In the genomic region with DNA sequence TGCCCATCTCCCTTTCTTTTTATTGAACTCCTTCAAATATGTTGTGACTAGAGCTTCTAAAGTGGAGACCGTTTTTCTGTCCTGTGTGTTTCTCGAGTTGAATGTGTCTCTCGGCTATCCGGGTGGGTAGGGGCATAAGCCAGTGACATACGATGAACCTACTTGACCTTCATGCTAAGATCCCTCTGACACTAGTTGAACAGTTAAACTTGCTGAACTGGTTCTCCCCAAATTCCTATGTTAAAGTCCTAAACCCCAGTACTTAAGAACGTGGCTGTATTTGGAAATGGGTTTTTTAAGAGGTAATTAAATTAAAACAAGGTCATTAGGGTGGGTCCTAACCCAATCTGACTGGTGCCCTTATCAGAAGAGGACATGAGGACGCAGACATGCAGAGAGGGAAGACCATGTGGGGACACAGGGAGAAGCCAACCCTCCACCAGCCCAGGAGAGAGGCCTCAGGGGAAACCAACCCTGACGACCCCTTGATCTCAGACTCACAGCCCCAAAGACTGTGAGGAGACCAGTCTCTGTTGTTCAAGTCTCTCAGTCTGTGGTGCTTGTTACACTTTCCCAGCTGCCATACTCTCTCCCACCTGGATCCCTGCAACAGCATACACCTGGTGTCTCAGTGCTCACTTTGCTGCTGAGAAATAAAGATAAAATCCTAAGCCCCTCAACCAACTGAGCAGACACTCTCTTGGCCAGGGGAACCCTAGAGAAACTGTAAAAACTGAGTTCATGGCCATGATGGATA, we compare ENCODE assay signal across 14 cellular contexts.
DNase-seq lines count a peak whose midpoint lies in the region; ATAC-seq and TF ChIP-seq lines count a peak whose summit lies in the region.
"Had no signal": no experiment of that assay in that cellular context is flagged by ENCODE, and none has a peak within 500 bp of the region (broad histone marks: within the 10 kb centered on the region; RNA-seq: fewer than 3 reads in every experiment).

No MANE protein-coding gene starts in this region.

- no peaks in the 10 kb centered on the region for H3K79me2 ChIP-seq in OCI-LY3 (ENCODE audit: low read length)

- H3K9me3 ChIP-seq in CD4-positive, CD25-positive, alpha-beta regulatory T cell (ENCODE audit: control insufficient read depth in 2 of 2, low read length in 2 of 2): no peaks in the 10 kb centered on the region
- no peaks in the 10 kb centered on the region for H3K9me3 ChIP-seq in OCI-LY3 (ENCODE audit: insufficient read depth, low read length)
- H3K9me3 ChIP-seq in esophagus squamous epithelium: no peaks in the 10 kb centered on the region
- H3K9me3 ChIP-seq: stomach had no signal

- H3K4me1 Mint-ChIP-seq in CD4-positive, CD25-positive, alpha-beta regulatory T cell: peaks cover 6 to 23% (median 19%) of the 10 kb centered on the region in 4 donors

- no peak for DNase-seq in CD4-positive, CD25-positive, alpha-beta regulatory T cell
- DNase-seq in esophagus squamous epithelium (lab: John Stamatoyannopoulos, UW): no peak
- DNase-seq in epidermal melanocyte (ENCODE audit: insufficient read length, low spot score): no peak
- no peak for DNase-seq in sciatic nerve (ENCODE audit: low spot score)
- DNase-seq: C1 segment of cervical spinal cord, naive B cell, NCI-H1436 treated with DMSO at 0.1 percent for 48 hours, stomach had no signal

- no peaks in the 10 kb centered on the region for H3K36me3 ChIP-seq in CD4-positive, CD25-positive, alpha-beta regulatory T cell (ENCODE audit: control insufficient read depth, insufficient read depth, low read length)
- H3K36me3 ChIP-seq in OCI-LY3 (replicated peaks; ENCODE audit: low read depth, low read length): no peaks in the 10 kb centered on the region
- no peaks in the 10 kb centered on the region for H3K36me3 ChIP-seq in esophagus squamous epithelium
- H3K36me3 ChIP-seq: stomach had no signal

- no peak for TF ChIP-seq POLR2A in esophagus squamous epithelium (IDR thresholded peaks at IDR 0.05)

- peaks cover 29% of the 10 kb centered on the region for H3K27me3 ChIP-seq in CD4-positive, CD25-positive, alpha-beta regulatory T cell (ENCODE audit: control insufficient read depth, insufficient read depth, low read length)
- peaks cover 11% of the 10 kb centered on the region; the same call in 1 of the 2 replicates for H3K27me3 ChIP-seq in OCI-LY3 (ENCODE audit: low read depth, low read length)
- peaks cover 0 to 9% (median 0%) of the 10 kb centered on the region in 4 donors for H3K27me3 ChIP-seq in esophagus squamous epithelium
- H3K27me3 ChIP-seq: stomach had no signal

- H4K20me1 ChIP-seq in OCI-LY3 (ENCODE audit: insufficient read depth, low read length): no peaks in the 10 kb centered on the region

- peak overlapping the region in 1 of 3 donors; percentile 64 for H3K27ac Mint-ChIP-seq in CD4-positive, CD25-positive, alpha-beta regulatory T cell
- H3K27ac Mint-ChIP-seq: activated naive CD4-positive, alpha-beta T cell treated with anti-CD3 and anti-CD28 coated beads, Interleukin-2, amount 50 U/mL, for 72 hours; naive B cell had no signal

- peak overlapping the region in 3 of 4 donors; percentile 14 to 70 (median 44) for H3K4me3 Mint-ChIP-seq in CD4-positive, CD25-positive, alpha-beta regulatory T cell
- H3K4me3 Mint-ChIP-seq: naive B cell had no signal

- peaks cover 68% of the 10 kb centered on the region for H3K27me3 Mint-ChIP-seq in CD4-positive, CD25-positive, alpha-beta regulatory T cell

- H3K27ac ChIP-seq in CD4-positive, CD25-positive, alpha-beta regulatory T cell (ENCODE audit: insufficient read depth, low read length, poor library complexity, severe bottlenecking): no peak overlapping the region
- H3K27ac ChIP-seq in OCI-LY3 (ENCODE audit: low read length) (no peak overlapping the region), esophagus squamous epithelium (peak overlapping the region in 3 of 4 donors; percentile 59 to 75 (median 62))
- H3K27ac ChIP-seq: stomach had no signal

- H3K4me1 ChIP-seq in CD4-positive, CD25-positive, alpha-beta regulatory T cell (ENCODE audit: control insufficient read depth, insufficient read depth, low read length, poor library complexity, severe bottlenecking): peaks cover 15% of the 10 kb centered on the region
- peaks cover 7% of the 10 kb centered on the region; the same call in 1 of the 2 replicates for H3K4me1 ChIP-seq in OCI-LY3 (ENCODE audit: low read length)
- peaks cover 5 to 20% (median 7%) of the 10 kb centered on the region in 3 donors for H3K4me1 ChIP-seq in esophagus squamous epithelium

- ATAC-seq in CD4-positive, CD25-positive, alpha-beta regulatory T cell (ENCODE audit: low read depth in 2 of 2): no peak
- peak; percentile 31 for ATAC-seq in GM18907 (IDR thresholded peaks at IDR 0.05; ENCODE audit: unreplicated experiment)
- ATAC-seq in sciatic nerve: no peak
- ATAC-seq in GM21576 (IDR thresholded peaks at IDR 0.05; ENCODE audit: unreplicated experiment): no peak
- ATAC-seq in GM21526 (IDR thresholded peaks at IDR 0.05; ENCODE audit: low FRiP score, unreplicated experiment): no peak
- ATAC-seq: HCT116 had no signal

- no peak overlapping the region for H3K9ac ChIP-seq in OCI-LY3 (ENCODE audit: low read length)

- H3K36me3 Mint-ChIP-seq in CD4-positive, CD25-positive, alpha-beta regulatory T cell: no peaks in the 10 kb centered on the region
- H3K36me3 Mint-ChIP-seq: activated naive CD4-positive, alpha-beta T cell treated with anti-CD3 and anti-CD28 coated beads, Interleukin-2, amount 50 U/mL, for 72 hours had no signal

- intact Hi-C loops in esophagus squamous epithelium (cut with DNase I): no loop called here
- intact Hi-C loops in sciatic nerve (cut with DNase I): no loop called here

- peak overlapping the region; percentile 33 for H3K4me3 ChIP-seq in CD4-positive, CD25-positive, alpha-beta regulatory T cell (ENCODE audit: low read depth, low read length)
- H3K4me3 ChIP-seq in OCI-LY3 (ENCODE audit: low read length): no peak overlapping the region
- no peak overlapping the region for H3K4me3 ChIP-seq in esophagus squamous epithelium
- H3K4me3 ChIP-seq: stomach had no signal

- peak overlapping the region; percentile 18; the same call in 1 of the 2 replicates for H3K4me2 ChIP-seq in OCI-LY3 (ENCODE audit: low read length)

- peaks cover 0 to 4% (median 0%) of the 10 kb centered on the region in 7 donors for H3K9me3 Mint-ChIP-seq in CD4-positive, CD25-positive, alpha-beta regulatory T cell
- H3K9me3 Mint-ChIP-seq: activated naive CD4-positive, alpha-beta T cell treated with anti-CD3 and anti-CD28 coated beads, Interleukin-2, amount 50 U/mL, for 72 hours had no signal

- TF ChIP-seq CTCF in OCI-LY3 (IDR thresholded peaks at IDR 0.05; ENCODE audit: low read depth, low read length) (no peak), esophagus squamous epithelium (IDR thresholded peaks at IDR 0.05) (no peak)

- H2AFZ ChIP-seq in OCI-LY3 (ENCODE audit: low read depth, low read length): no peak overlapping the region

- 60 to 72% methylated on average over 8 of the region's 8 CpGs for WGBS in esophagus squamous epithelium, 2 donors

Comparison
In these comparisons a context has a peak if more than half of its experiments do, and no peak if none do; other contexts are left out.
1. H3K27ac ChIP-seq: peak in esophagus squamous epithelium (3 of 4); none in CD4-positive, CD25-positive, alpha-beta regulatory T cell (single experiment) and OCI-LY3 (single experiment).